8 cellular contexts compared by ENCODE assay signal in genomic region chr16:11585460-11586374, GRCh38. TPM values are rescaled to one million over a fixed set of nuclear protein-coding genes. Genes with fewer than 3 reads are reported as not detected.
DNase-seq lines count a peak whose midpoint lies in the region; TF ChIP-seq lines count a peak whose summit lies in the region.

No MANE protein-coding gene starts in this region.

- no peaks in the 10 kb centered on the region for H3K9me3 ChIP-seq in CD4-positive, alpha-beta memory T cell (ENCODE audit: control insufficient read depth in 1 of 2, low read length in 2 of 2)
- H3K9me3 ChIP-seq in esophagus (ENCODE audit: control insufficient read depth in 2 of 2, insufficient read depth in 1 of 2, low read depth in 1 of 2, low read length in 1 of 2): no peaks in the 10 kb centered on the region

- CTCF ChIA-PET in CD4-positive, alpha-beta memory T cell (lab: Charles Lee; ENCODE audit: partially characterized antibody): interaction anchor here (0.9 to 3.5 kb wide), 7 partner anchors 11 to 56 kb away, joined by 3 to 27 read pairs (median 5); no protein-coding TSS in a partner anchor

- H3K27me3 ChIP-seq in CD4-positive, alpha-beta memory T cell (ENCODE audit: insufficient read depth, low read length): no peaks in the 10 kb centered on the region
- no peaks in the 10 kb centered on the region for H3K27me3 ChIP-seq in esophagus (ENCODE audit: control insufficient read depth in 1 of 2, insufficient read depth in 2 of 2, low read length in 2 of 2)

- peaks cover 0 to 1% (median 0%) of the 10 kb centered on the region in 8 donors for H3K9me3 Mint-ChIP-seq in CD4-positive, alpha-beta memory T cell
- peaks cover 6% of the 10 kb centered on the region for H3K9me3 Mint-ChIP-seq in nephron progenitor cell

- 16 to 19% methylated on average over 28 of the region's 28 CpGs for WGBS in esophagus, 2 donors

- peak overlapping the region; percentile 86 to 98 (median 95) for H3K27ac Mint-ChIP-seq in CD4-positive, alpha-beta memory T cell
- no peak overlapping the region for H3K27ac Mint-ChIP-seq in nephron progenitor cell

- H3K36me3 ChIP-seq in CD4-positive, alpha-beta memory T cell (ENCODE audit: insufficient read depth, low read length): no peaks in the 10 kb centered on the region
- H3K36me3 ChIP-seq in esophagus (ENCODE audit: control insufficient read depth in 2 of 2, insufficient read depth in 2 of 2, low read length in 1 of 2): no peaks in the 10 kb centered on the region

- H3K27me3 Mint-ChIP-seq in CD4-positive, alpha-beta memory T cell: no peaks in the 10 kb centered on the region
- peaks cover 25% of the 10 kb centered on the region for H3K27me3 Mint-ChIP-seq in nephron progenitor cell (ENCODE audit: low read depth, poor library complexity)

- H3K4me1 ChIP-seq in CD4-positive, alpha-beta memory T cell (ENCODE audit: insufficient read depth, low read length): peaks cover 60% of the 10 kb centered on the region
- H3K4me1 ChIP-seq in esophagus (ENCODE audit: control insufficient read depth in 2 of 2, insufficient read depth in 2 of 2, low read length in 1 of 2): no peaks in the 10 kb centered on the region

- POLR2A ChIA-PET in CD4-positive, alpha-beta memory T cell (lab: Charles Lee; ENCODE audit: partially characterized antibody): interaction anchor here (1.0 to 9.2 kb wide), 19 partner anchors 9 to 212 kb away, joined by 3 to 175 read pairs (median 6); partner anchors contain the start of gene SNN

- peak overlapping the region; percentile 89 to 97 (median 96) for H3K4me3 Mint-ChIP-seq in CD4-positive, alpha-beta memory T cell
- peak overlapping the region; percentile 84 for H3K4me3 Mint-ChIP-seq in nephron progenitor cell

- peaks cover 0 to 38% of the 10 kb centered on the region in 2 donors for H3K36me3 Mint-ChIP-seq in CD4-positive, alpha-beta memory T cell
- peaks cover 5% of the 10 kb centered on the region for H3K36me3 Mint-ChIP-seq in nephron progenitor cell (ENCODE audit: low read depth)

- H3K27ac ChIP-seq in CD4-positive, alpha-beta memory T cell (ENCODE audit: low read depth, low read length): peak overlapping the region; percentile 73
- H3K27ac ChIP-seq in esophagus (ENCODE audit: low read depth in 2 of 2, low read length in 1 of 2): peak overlapping the region; percentile 86 to 87

- intact Hi-C loops in CD4-positive, alpha-beta memory T cell (cut with micrococcal nuclease): loop anchor here (1.0 to 2.0 kb wide), 3 partner anchors 25 to 55 kb away; no protein-coding TSS in a partner anchor

- DNase-seq in CD4-positive, alpha-beta memory T cell: no peak
- DNase-seq in HFF-Myc (ENCODE audit: extremely low read depth, low read depth) (no peak), nephron progenitor cell (no peak), NCI-H2081 (lab: John Stamatoyannopoulos, UW) (no peak), ecto neural progenitor cell (ENCODE audit: low spot score) (no peak), kidney glomerular epithelial cell (lab: John Stamatoyannopoulos, UW) (no peak)

- H3K4me3 ChIP-seq in CD4-positive, alpha-beta memory T cell (ENCODE audit: low read length in 2 of 2): peak overlapping the region; percentile 78 to 82
- peak overlapping the region; percentile 60 for H3K4me3 ChIP-seq in HFF-Myc (replicated peaks; ENCODE audit: low read depth, low read length)
- H3K4me3 ChIP-seq in WI38 (ENCODE audit: low read depth, low read length): peak overlapping the region; percentile 59
- peak overlapping the region; percentile 76 to 80 for H3K4me3 ChIP-seq in esophagus (ENCODE audit: low read depth in 1 of 2, low read length in 2 of 2)

- H3K4me1 Mint-ChIP-seq in CD4-positive, alpha-beta memory T cell: peaks cover 36 to 64% (median 52%) of the 10 kb centered on the region in 4 donors
- H3K4me1 Mint-ChIP-seq in nephron progenitor cell: peaks cover 59% of the 10 kb centered on the region

- no peak for TF ChIP-seq CTCF in HFF-Myc (IDR thresholded peaks at IDR 0.05; ENCODE audit: low read depth, low read length, missing control alignments)
- TF ChIP-seq CTCF in WI38 (IDR thresholded peaks at IDR 0.05; ENCODE audit: low read depth, low read length): no peak
- TF ChIP-seq CTCF in nephron progenitor cell (IDR thresholded peaks at IDR 0.05): no peak

RNA-seq across cellular contexts. Expression of gene LITAF, which starts 1.0 kb away (rescaled TPM):
- 100 to 1,000 TPM; 155 to 157 TPM for total RNA-seq in CD4-positive, alpha-beta memory T cell
- 100 to 1,000 TPM; 343 to 496 TPM for polyA plus RNA-seq in CD4-positive, alpha-beta memory T cell
- polyA plus RNA-seq in esophagus: 10 to 100 TPM; 10.9 to 28.7 TPM

Comparison
In these comparisons a context has a peak if more than half of its experiments do, and no peak if none do; other contexts are left out.
1. RNA of gene LITAF, which starts 1.0 kb away (polyA plus RNA-seq): 343 to 496 TPM in CD4-positive, alpha-beta memory T cell; 10.9 to 28.7 TPM in esophagus; every median in the first group is over 10 times any median in the second.
2. Peak in every context shown above with its lines, with median percentiles within 50 percentile points of each other: H3K4me3 ChIP-seq.